ENCODE assay signal across 15 cellular contexts in genomic region chr14:89291351-89291940, GRCh38.
"Had no signal": no experiment of that assay in that cellular context is flagged by ENCODE, and none has a peak within 500 bp of the region (broad histone marks: within the 10 kb centered on the region; RNA-seq: fewer than 3 reads in every experiment).

No MANE protein-coding gene starts in this region.

- H3K9me3 ChIP-seq: adrenal gland, colonic mucosa, heart left ventricle, pancreas, thoracic aorta had no signal

- H3K27me3 Mint-ChIP-seq: stimulated activated naive CD8-positive, alpha-beta T cell treated with anti-CD3 and anti-CD28 coated beads, Interleukin-15, amount 100 ng/mL, for 72 hours; T-cell had no signal

- H3K27ac Mint-ChIP-seq: T-cell had no signal

- H3K36me3 ChIP-seq: adrenal gland, colonic mucosa, pancreas, thoracic aorta had no signal

- H3K4me3 Mint-ChIP-seq: activated T-cell treated with anti-CD3 and anti-CD28 coated beads, Interleukin-2, amount 50 U/mL, for 4 hours; stimulated activated naive CD8-positive, alpha-beta T cell treated with anti-CD3 and anti-CD28 coated beads, Interleukin-15, amount 100 ng/mL, for 72 hours; T-cell had no signal

- ATAC-seq: activated T-cell treated with anti-CD3 and anti-CD28 coated beads, Interleukin-2, amount 50 U/mL, for 4 hours; heart left ventricle; pancreas; stimulated activated naive CD8-positive, alpha-beta T cell treated with anti-CD3 and anti-CD28 coated beads, Interleukin-15, amount 100 ng/mL, for 72 hours; T-cell had no signal

- FAIRE-seq: islet of Langerhans, pancreas had no signal

- H3K27ac ChIP-seq: colonic mucosa, heart left ventricle, pancreas, thoracic aorta, VCaP had no signal

- H3K4me3 ChIP-seq: adrenal gland, colonic mucosa, heart left ventricle, pancreas, thoracic aorta had no signal

- DNase-seq: activated CD4-positive, alpha-beta T cell treated with anti-CD3 and anti-CD28 coated beads, Interleukin-2, amount 50 U/mL, for 1 hour; activated gamma-delta T cell treated with Interleukin-2 at 50 U/mL for 16 hours; activated T-cell treated with anti-CD3 and anti-CD28 coated beads, Interleukin-2, amount 50 U/mL, for 4 hours; caudate nucleus; colonic mucosa; foreskin melanocyte; heart left ventricle; pancreas; stimulated activated CD4-positive, alpha-beta T cell treated with anti-CD3 and anti-CD28 coated beads, Interleukin-2, amount 100 ng/mL, for 48 hours; stimulated activated naive CD8-positive, alpha-beta T cell treated with anti-CD3 and anti-CD28 coated beads, Interleukin-15, amount 100 ng/mL, for 72 hours; T-cell had no signal

- H3K9me3 Mint-ChIP-seq: activated T-cell treated with anti-CD3 and anti-CD28 coated beads, Interleukin-2, amount 50 U/mL, for 4 hours; stimulated activated naive CD8-positive, alpha-beta T cell treated with anti-CD3 and anti-CD28 coated beads, Interleukin-15, amount 100 ng/mL, for 72 hours; T-cell had no signal

- H3K4me1 ChIP-seq: colonic mucosa had no signal

- H3K27me3 ChIP-seq: adrenal gland, colonic mucosa, heart left ventricle, pancreas had no signal
